ENCODE assay signal across 8 cellular contexts in genomic region chr14:56339855-56340701, GRCh38.
DNase-seq lines count a peak whose midpoint lies in the region; ATAC-seq lines count a peak whose summit lies in the region.

No MANE protein-coding gene starts in this region.

- DNase-seq in GF-D8 (lab: John Stamatoyannopoulos, UW), result peak; percentile 17
- DNase-seq in NCI-H1694 treated with DMSO at 0.1 percent for 48 hours (lab: John Stamatoyannopoulos, UW), result peak; percentile 88
- DNase-seq in T1000 (lab: John Stamatoyannopoulos, UW), result peak; percentile 66
- peak; percentile 69 for DNase-seq in brain pericyte (ENCODE audit: low read depth, low spot score)
- DNase-seq in inferior parietal cortex (ENCODE audit: extremely low spot score), result peak; percentile 87
- DNase-seq in stimulated activated CD4-positive, alpha-beta T cell treated with anti-CD3 and anti-CD28 coated beads, Interleukin-12 subunit alpha, Interleukin-12 subunit beta, amount 100 ng/mL, for 48 hours (ENCODE audit: low read depth in 2 of 3, low spot score in 1 of 3), result peak; percentile 10 to 41 (median 37)

- ATAC-seq in HG02610 (IDR thresholded peaks at IDR 0.05; ENCODE audit: unreplicated experiment) (peak; percentile 78), HG02763 (IDR thresholded peaks at IDR 0.05; ENCODE audit: unreplicated experiment) (no peak)

Comparison
In these comparisons a context has a peak if more than half of its experiments do, and no peak if none do; other contexts are left out.
1. DNase-seq: peak in every context shown above with its lines; median percentile 88 in NCI-H1694 treated with DMSO at 0.1 percent for 48 hours; 87 in inferior parietal cortex; 69 in brain pericyte; 66 in T1000; 37 in stimulated activated CD4-positive, alpha-beta T cell treated with anti-CD3 and anti-CD28 coated beads, Interleukin-12 subunit alpha, Interleukin-12 subunit beta, amount 100 ng/mL, for 48 hours; 17 in GF-D8.